ENCODE assay signal across 1 cellular context in genomic region chr1:201026746-201027145, GRCh38.
TF ChIP-seq lines count a peak whose summit lies in the region.

No MANE protein-coding gene starts in this region.

TF ChIP-seq in HepG2, 621 proteins besides CTCF, POLR2A, EP300 and RAD21:
- no peak for TF ChIP-seq ZNF691 (CRISPR knock-in tag; IDR thresholded peaks at IDR 0.05; ENCODE audit: borderline replicate concordance, low read depth)
- no peak for TF ChIP-seq SOX13 (IDR thresholded peaks at IDR 0.05)
- TF ChIP-seq SOX13 (CRISPR knock-in tag; conservative IDR thresholded peaks at IDR 0.05 in 1 of 2, IDR thresholded peaks at IDR 0.05 in 1 of 2), result no peak
- no peak for TF ChIP-seq ZNF24 (IDR thresholded peaks at IDR 0.05)
- TF ChIP-seq HNRNPH1 (optimal IDR thresholded peaks at IDR 0.05; ENCODE audit: low read depth, low read length), result no peak
- no peak for TF ChIP-seq TFDP1 (CRISPR knock-in tag; IDR thresholded peaks at IDR 0.05; ENCODE audit: borderline replicate concordance)
- TF ChIP-seq SP1 (IDR thresholded peaks at IDR 0.05), result no peak
- no peak for TF ChIP-seq SP1 (CRISPR knock-in tag; IDR thresholded peaks at IDR 0.05)
- no peak for TF ChIP-seq RFXANK (CRISPR knock-in tag; IDR thresholded peaks at IDR 0.05)
